ENCODE assay signal across 25 cellular contexts in the genomic region with DNA sequence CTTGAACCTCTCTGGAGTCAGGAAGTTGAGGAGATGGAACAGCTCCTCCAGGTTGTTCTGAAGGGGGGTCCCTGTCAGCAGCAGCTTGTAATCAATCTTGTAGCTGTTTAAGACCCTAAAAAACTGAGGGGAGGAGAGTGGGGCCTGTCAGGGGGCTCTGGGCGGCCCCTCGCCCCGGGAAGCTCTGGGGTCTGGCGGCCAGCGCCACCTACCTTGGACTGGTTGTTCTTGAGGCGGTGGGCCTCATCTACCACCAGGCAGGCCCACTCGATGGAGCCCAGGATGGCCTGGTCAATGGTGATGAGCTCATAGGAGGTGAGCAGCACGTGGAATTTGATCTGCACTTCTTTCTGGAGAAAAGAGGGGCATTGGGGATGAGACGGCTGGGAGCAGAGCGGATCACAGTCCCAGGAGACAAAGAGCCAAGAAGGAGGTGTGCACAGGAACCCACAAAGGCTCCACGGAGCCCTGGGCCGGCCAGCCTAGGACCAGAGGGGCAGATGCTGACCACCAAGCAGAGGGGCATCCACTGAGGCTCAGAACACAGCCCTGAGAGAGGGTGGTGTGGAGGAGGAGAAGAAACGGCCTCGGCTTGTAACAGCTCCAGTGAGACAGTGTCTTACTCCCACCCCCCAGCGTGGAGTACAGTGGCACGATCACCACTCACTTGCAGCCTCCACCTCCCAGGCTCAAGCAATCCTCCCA.
"Had no signal": no experiment of that assay in that cellular context is flagged by ENCODE, and none has a peak within 500 bp of the region (broad histone marks: within the 10 kb centered on the region; RNA-seq: fewer than 3 reads in every experiment).

No MANE protein-coding gene starts in this region.

- ATAC-seq: activated CD4-positive, alpha-beta T cell treated with anti-CD3 and anti-CD28 coated beads for 36 hours; activated T-helper 17 cell treated with anti-CD3 and anti-CD28 coated beads, Interleukin-2, amount 50 U/mL, for 72 hours; T-cell had no signal

- H3K27ac ChIP-seq: KMS-11, SK-N-MC, VCaP had no signal

- FAIRE-seq: RCC 7860, TTC549 had no signal

- H3K4me3 ChIP-seq: SK-N-MC had no signal

- H3K9ac ChIP-seq: KMS-11 had no signal

- DNase-seq: activated CD4-positive, alpha-beta memory T cell treated with anti-CD3 and anti-CD28 coated beads, Interleukin-2, amount 10 ng/mL, durations not matched to agents 7 days and 5 days; activated CD4-positive, alpha-beta T cell treated with anti-CD3 and anti-CD28 coated beads for 36 hours; activated CD4-positive, alpha-beta T cell treated with anti-CD3 and anti-CD28 coated beads, Interleukin-2, amount 50 U/mL, for 1 hour; activated gamma-delta T cell; activated naive CD4-positive, alpha-beta T cell treated with anti-CD3 and anti-CD28 coated beads, Interleukin-2, amount 10 ng/mL, durations not matched to agents 7 days and 5 days; activated naive CD8-positive, alpha-beta T cell treated with anti-CD3 and anti-CD28 coated beads for 36 hours; activated T-cell treated with anti-CD3 and anti-CD28 coated beads for 4 hours; activated T-cell treated with anti-CD3 and anti-CD28 coated beads, Interleukin-2, amount 50 U/mL, for 48 hours; caudate nucleus; MV-4-11; NCI-H1092 treated with DMSO at 0.1 percent for 48 hours; NCI-H1436; NCI-H1694 treated with DMSO at 0.1 percent for 48 hours; NCI-H2029 treated with DMSO at 0.1 percent for 48 hours; NCI-H446; NCI-H524; T-cell; T-helper 2 cell; T1000 had no signal
